15 cellular contexts compared by ENCODE assay signal in the genomic region with DNA sequence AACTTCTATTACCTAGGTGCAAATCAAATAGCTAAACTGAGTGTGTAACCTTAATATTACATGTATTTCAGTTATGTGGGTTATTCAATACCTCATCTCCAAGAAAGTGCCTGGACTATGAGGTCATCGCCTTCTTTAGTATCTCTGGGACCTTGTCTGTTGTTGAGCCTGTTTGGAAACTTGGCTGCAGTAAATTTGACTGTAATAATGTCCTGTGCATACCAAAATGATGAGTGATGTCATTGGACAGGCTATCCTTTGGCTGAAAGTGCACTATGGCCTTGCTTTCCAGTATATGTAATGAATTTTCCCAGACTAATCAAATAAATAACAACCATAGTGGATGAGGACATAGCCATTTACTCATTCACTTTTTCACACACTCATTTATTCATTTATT.
DNase-seq lines count a peak whose midpoint lies in the region; ATAC-seq and TF ChIP-seq lines count a peak whose summit lies in the region.
"Had no signal": no experiment of that assay in that cellular context is flagged by ENCODE, and none has a peak within 500 bp of the region (broad histone marks: within the 10 kb centered on the region; RNA-seq: fewer than 3 reads in every experiment).

No MANE protein-coding gene starts in this region.

- WGBS in right cardiac atrium = 65% methylated on average over 1 of the region's 1 CpG
- WGBS in neuronal stem cell (ENCODE audit: extremely low coverage in 2 of 2, insufficient read length in 2 of 2, insufficient replicate concordance in 1 of 2), 2 donors = no CpG with 5 or more reads among the region's 1 CpG

- no peak overlapping the region for H2BK12ac ChIP-seq in neuronal stem cell (ENCODE audit: low read length)

- no peaks in the 10 kb centered on the region for H3K27me3 ChIP-seq in right cardiac atrium (ENCODE audit: control insufficient read depth, insufficient read depth)
- H3K27me3 ChIP-seq in MM.1S (replicated peaks; ENCODE audit: insufficient read depth, low read length) = no peaks in the 10 kb centered on the region
- no peaks in the 10 kb centered on the region for H3K27me3 ChIP-seq in neuronal stem cell (ENCODE audit: control insufficient read depth in 3 of 3, insufficient read depth in 3 of 3, low read depth in 1 of 3, low read length in 3 of 3)
- H3K27me3 ChIP-seq: cardiac muscle cell, thyroid gland had no signal

- no peaks in the 10 kb centered on the region for H3K79me2 ChIP-seq in MM.1S (ENCODE audit: low read length)

- DNase-seq in A172 (ENCODE audit: low spot score) (peak; percentile 2), H4 (ENCODE audit: low spot score) (peak; percentile 8), astrocyte of the cerebellum (ENCODE audit: low read depth) (peak; percentile 60), right cardiac atrium (no peak), MM.1S (no peak), neuronal stem cell (ENCODE audit: low spot score) (no peak), SKM-1 treated with dmso at 0.1 percent for 144 hours (lab: John Stamatoyannopoulos, UW; ENCODE audit: unreplicated experiment) (no peak), ureter (ENCODE audit: low spot score) (no peak)
- DNase-seq: activated CD4-positive, alpha-beta memory T cell treated with anti-CD3 and anti-CD28 coated beads, Interleukin-2, amount 10 ng/mL, durations not matched to agents 7 days and 5 days; midbrain; NCI-H2029 treated with DMSO at 0.1 percent for 48 hours; SHP77 treated with DMSO at 0.1 percent for 48 hours; thyroid gland had no signal

- no peaks in the 10 kb centered on the region for H3K79me1 ChIP-seq in neuronal stem cell (ENCODE audit: low read depth, low read length)

- no peak overlapping the region for H3K14ac ChIP-seq in neuronal stem cell (ENCODE audit: low read length)

- no peak overlapping the region for H3K18ac ChIP-seq in neuronal stem cell (ENCODE audit: low read length)

- H3K9me3 ChIP-seq in right cardiac atrium (ENCODE audit: control insufficient read depth, low read length) (no peaks in the 10 kb centered on the region), MM.1S (replicated peaks; ENCODE audit: insufficient read depth, low read length) (no peaks in the 10 kb centered on the region), neuronal stem cell (replicated peaks in 1 of 2; ENCODE audit: control insufficient read depth in 2 of 2, insufficient read depth in 1 of 2, low read depth in 1 of 2, low read length in 2 of 2) (no peaks in the 10 kb centered on the region)
- H3K9me3 ChIP-seq: thyroid gland had no signal

- H4K91ac ChIP-seq in neuronal stem cell (ENCODE audit: low read depth, low read length, poor library complexity) = no peak overlapping the region

- H3K4me2 ChIP-seq in MM.1S (ENCODE audit: low read depth, low read length) (no peak overlapping the region), neuronal stem cell (ENCODE audit: insufficient read depth, low read length, poor library complexity, severe bottlenecking) (no peak overlapping the region)

- H3K27ac ChIP-seq in right cardiac atrium (ENCODE audit: low read length) (no peak overlapping the region), MM.1S (ENCODE audit: low read length) (no peak overlapping the region), neuronal stem cell (replicated peaks; ENCODE audit: low read length) (no peak overlapping the region)
- H3K27ac ChIP-seq: cardiac muscle cell, thyroid gland had no signal

- no peak overlapping the region for H2AFZ ChIP-seq in MM.1S (ENCODE audit: low read length)
- H2AFZ ChIP-seq in neuronal stem cell (ENCODE audit: low read length) = no peak overlapping the region

- no peak overlapping the region for H2AK5ac ChIP-seq in neuronal stem cell (ENCODE audit: low read depth, low read length)

- TF ChIP-seq CTCF in astrocyte of the cerebellum (IDR thresholded peaks at IDR 0.05; ENCODE audit: low read depth, low read length, missing control alignments) (no peak), MM.1S (IDR thresholded peaks at IDR 0.05; ENCODE audit: low read length) (no peak)

- H3F3A ChIP-seq in MM.1S (ENCODE audit: insufficient read depth, low read length) = no peaks in the 10 kb centered on the region

- H3K4me1 ChIP-seq in right cardiac atrium (ENCODE audit: control insufficient read depth, insufficient read depth, low read length) = no peaks in the 10 kb centered on the region
- H3K4me1 ChIP-seq in MM.1S (ENCODE audit: low read length) = no peaks in the 10 kb centered on the region
- no peaks in the 10 kb centered on the region for H3K4me1 ChIP-seq in neuronal stem cell (ENCODE audit: control insufficient read depth in 2 of 2, insufficient read depth in 1 of 2, low read depth in 1 of 2, low read length in 2 of 2)
- H3K4me1 ChIP-seq: thyroid gland had no signal

- no peak overlapping the region for H2BK15ac ChIP-seq in neuronal stem cell (ENCODE audit: low read length)

- H3K4me3 ChIP-seq in astrocyte of the cerebellum (ENCODE audit: low read depth, low read length) = no peak overlapping the region
- no peak overlapping the region for H3K4me3 ChIP-seq in right cardiac atrium (ENCODE audit: low read length)
- H3K4me3 ChIP-seq in MM.1S (ENCODE audit: low read length) = no peak overlapping the region
- H3K4me3 ChIP-seq in neuronal stem cell (ENCODE audit: low read length in 2 of 2) = no peak overlapping the region
- H3K4me3 ChIP-seq: cardiac muscle cell, GM12878, thyroid gland had no signal

- H2BK120ac ChIP-seq in neuronal stem cell (ENCODE audit: low read depth, low read length) = no peak overlapping the region

- H2BK5ac ChIP-seq in neuronal stem cell (ENCODE audit: low read length) = no peak overlapping the region

- intact Hi-C loops in right cardiac atrium (cut with DNase I) = no loop called here

- H4K8ac ChIP-seq in neuronal stem cell (ENCODE audit: low read depth, low read length) = no peak overlapping the region

- H3K9ac ChIP-seq in MM.1S (ENCODE audit: low read length) = no peak overlapping the region
- no peak overlapping the region for H3K9ac ChIP-seq in neuronal stem cell (ENCODE audit: low read depth, low read length, poor library complexity)

- no peak overlapping the region for H3K4ac ChIP-seq in neuronal stem cell (ENCODE audit: low read length)

- H3K23ac ChIP-seq in neuronal stem cell (ENCODE audit: low read depth, low read length, poor library complexity) = no peak overlapping the region

- in situ Hi-C loops in astrocyte of the cerebellum (cut with HindIII; ENCODE audit: low sequenced_read_pairs) = no loop called here

- ATAC-seq in right cardiac atrium = peak; percentile 33 to 60
- ATAC-seq: GM12878 had no signal

- H3K36me3 ChIP-seq in MM.1S (replicated peaks; ENCODE audit: insufficient read depth, low read length) (no peaks in the 10 kb centered on the region), neuronal stem cell (replicated peaks in 1 of 2; ENCODE audit: control insufficient read depth in 2 of 2, insufficient read depth in 2 of 2, low read length in 2 of 2) (no peaks in the 10 kb centered on the region)
- H3K36me3 ChIP-seq: cardiac muscle cell, thyroid gland had no signal

- no peaks in the 10 kb centered on the region for H4K20me1 ChIP-seq in MM.1S (ENCODE audit: insufficient read depth, low read length)

- H3K9me2 ChIP-seq in MM.1S (replicated peaks; ENCODE audit: insufficient read depth, low read length) = no peaks in the 10 kb centered on the region

Comparison
In these comparisons a context has a peak if more than half of its experiments do, and no peak if none do; other contexts are left out.
1. DNase-seq: peak in A172 (single experiment), H4 (single experiment) and astrocyte of the cerebellum (single experiment); none in right cardiac atrium (0 of 3), MM.1S (single experiment), neuronal stem cell (single experiment), SKM-1 treated with dmso at 0.1 percent for 144 hours (single experiment) and ureter (single experiment).